8 cellular contexts compared by ENCODE assay signal in the genomic region with DNA sequence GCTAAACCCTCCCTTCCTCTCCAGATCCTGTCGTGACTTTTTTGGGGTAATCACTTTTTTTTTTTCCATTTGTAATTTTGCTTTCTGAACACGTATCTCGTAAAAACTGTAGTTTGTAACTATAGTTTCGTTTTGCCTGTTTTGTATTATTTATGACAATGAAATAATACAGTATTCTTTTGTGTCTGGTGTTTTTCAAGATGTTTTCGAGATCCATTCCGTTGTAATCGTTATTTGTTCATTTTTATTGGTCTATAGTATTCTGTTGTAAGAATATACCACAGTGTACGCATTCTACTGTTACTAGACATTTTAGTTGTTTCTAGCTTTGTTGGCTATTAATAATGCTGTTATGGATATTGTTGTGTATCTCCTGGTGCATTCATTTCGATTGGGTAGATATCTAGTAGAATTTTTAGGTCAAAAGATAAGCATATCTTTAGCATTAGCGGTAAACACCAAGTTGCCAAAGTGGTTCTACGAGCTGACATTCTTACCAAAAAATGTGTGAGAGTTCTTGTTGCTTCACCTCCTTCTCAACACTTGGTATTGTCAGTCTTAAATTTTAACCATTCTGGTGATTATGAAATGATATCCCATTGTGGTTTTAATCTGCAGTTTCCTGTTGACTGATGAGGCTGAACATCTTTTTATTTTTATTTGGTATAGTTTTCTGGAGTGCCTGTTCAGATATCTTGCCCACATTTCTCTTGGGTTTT.
A peak's percentile ranks its signal among the peaks of the same experiment; 100 is the strongest.
DNase-seq lines count a peak whose midpoint lies in the region; TF ChIP-seq lines count a peak whose summit lies in the region.

No MANE protein-coding gene starts in this region.

- BruUV-seq in A673 (replicated peaks; lab: Mats Ljungman, UMichigan): TSS peak; percentile 51

- H3K9me3 ChIP-seq in A673 (ENCODE audit: low read depth, low read length, poor library complexity, severe bottlenecking) (peaks cover 12% of the 10 kb centered on the region), mucosa of rectum (ENCODE audit: control insufficient read depth in 2 of 2, low read length in 2 of 2) (peaks cover 3 to 6% of the 10 kb centered on the region in 2 donors)

- peak overlapping the region; percentile 94 to 99 (median 98) for H3K4me3 Mint-ChIP-seq in brain

- peak; percentile 14 for DNase-seq in A673 (ENCODE audit: low spot score)
- DNase-seq in HFF-Myc (ENCODE audit: extremely low read depth, low read depth): no peak
- DNase-seq in cortex of kidney (lab: John Stamatoyannopoulos, UW): no peak
- no peak for DNase-seq in GM10248 (ENCODE audit: extremely low spot score)
- DNase-seq in mucosa of gallbladder (ENCODE audit: low spot score): no peak
- DNase-seq in GM03348 (ENCODE audit: low spot score): no peak

- H3K9ac ChIP-seq in mucosa of rectum (ENCODE audit: low read depth in 1 of 2, low read length in 2 of 2): peak overlapping the region in 1 of 2 donors; percentile 42

- H3K4me1 ChIP-seq in A673 (ENCODE audit: insufficient read depth, low read length, poor library complexity, severe bottlenecking) (no peaks in the 10 kb centered on the region), mucosa of rectum (ENCODE audit: control insufficient read depth in 2 of 2, insufficient read depth in 2 of 2, low read length in 2 of 2) (no peaks in the 10 kb centered on the region)

- no peaks in the 10 kb centered on the region for H3K36me3 ChIP-seq in A673 (ENCODE audit: insufficient read depth, low read length, poor library complexity, severe bottlenecking)
- H3K36me3 ChIP-seq in mucosa of rectum (ENCODE audit: control insufficient read depth in 2 of 2, insufficient read depth in 2 of 2, low read length in 2 of 2): no peaks in the 10 kb centered on the region

- peaks cover 26 to 43% (median 28%) of the 10 kb centered on the region in 5 experiments for H3K9me3 Mint-ChIP-seq in brain

- peaks cover 32% of the 10 kb centered on the region for H3K4me1 Mint-ChIP-seq in brain

- H3K4me3 ChIP-seq in A673 (ENCODE audit: low read depth, low read length, poor library complexity, severe bottlenecking) (peak overlapping the region; percentile 79), HFF-Myc (replicated peaks; ENCODE audit: low read depth, low read length) (peak overlapping the region; percentile 86), mucosa of rectum (ENCODE audit: low read length in 2 of 2) (peak overlapping the region; percentile 58 to 66)

- H3K27ac Mint-ChIP-seq in brain: peak overlapping the region; percentile 94 to 98 (median 97)

- peaks cover 14% of the 10 kb centered on the region for H3K27me3 Mint-ChIP-seq in brain

- CTCF ChIA-PET in A673 (lab: Charles Lee): no interaction called here
- CTCF ChIA-PET in GM10248 (lab: Yijun Ruan, JAX): interaction anchor here (0.9 to 6.6 kb wide), 2 partner anchors 10 to 220 kb away, joined by 3 to 47 read pairs; no protein-coding TSS in a partner anchor

- peaks cover 54% of the 10 kb centered on the region for H3K36me3 Mint-ChIP-seq in brain

- intact Hi-C loops in A673 (cut with micrococcal nuclease; ENCODE audit: unreplicated experiment): loop anchor here (2.0 kb wide), 1 partner anchor 36 kb away; no protein-coding TSS in a partner anchor

- no peaks in the 10 kb centered on the region for H3K27me3 ChIP-seq in A673 (replicated peaks; ENCODE audit: insufficient read depth, low read depth, low read length, poor library complexity)
- H3K27me3 ChIP-seq in mucosa of rectum (ENCODE audit: control insufficient read depth in 2 of 2, insufficient read depth in 2 of 2, low read length in 2 of 2): peaks cover 11 to 45% of the 10 kb centered on the region in 2 donors

- H3K27ac ChIP-seq in A673 (ENCODE audit: low read depth, low read length, poor library complexity, severe bottlenecking) (peak overlapping the region; percentile 80), mucosa of rectum (ENCODE audit: low read depth in 2 of 2, low read length in 2 of 2) (no peak overlapping the region)

- POLR2A ChIA-PET in A673 (lab: Charles Lee; ENCODE audit: low non-redundant PET): interaction anchor here (0.6 kb wide), 1 partner anchor 248 kb away, joined by 5 read pairs; no protein-coding TSS in a partner anchor
- POLR2A ChIA-PET in GM10248 (lab: Yijun Ruan, JAX): no interaction called here

- TF ChIP-seq CTCF in A673 (conservative IDR thresholded peaks at IDR 0.05; ENCODE audit: low read depth, low read length) (no peak), HFF-Myc (IDR thresholded peaks at IDR 0.05; ENCODE audit: low read depth, low read length, missing control alignments) (no peak), brain (conservative IDR thresholded peaks at IDR 0.05) (no peak), GM10248 (IDR thresholded peaks at IDR 0.05; ENCODE audit: control extremely low read depth, extremely low read depth, low read depth, missing control alignments) (no peak)
